In the genomic region with DNA sequence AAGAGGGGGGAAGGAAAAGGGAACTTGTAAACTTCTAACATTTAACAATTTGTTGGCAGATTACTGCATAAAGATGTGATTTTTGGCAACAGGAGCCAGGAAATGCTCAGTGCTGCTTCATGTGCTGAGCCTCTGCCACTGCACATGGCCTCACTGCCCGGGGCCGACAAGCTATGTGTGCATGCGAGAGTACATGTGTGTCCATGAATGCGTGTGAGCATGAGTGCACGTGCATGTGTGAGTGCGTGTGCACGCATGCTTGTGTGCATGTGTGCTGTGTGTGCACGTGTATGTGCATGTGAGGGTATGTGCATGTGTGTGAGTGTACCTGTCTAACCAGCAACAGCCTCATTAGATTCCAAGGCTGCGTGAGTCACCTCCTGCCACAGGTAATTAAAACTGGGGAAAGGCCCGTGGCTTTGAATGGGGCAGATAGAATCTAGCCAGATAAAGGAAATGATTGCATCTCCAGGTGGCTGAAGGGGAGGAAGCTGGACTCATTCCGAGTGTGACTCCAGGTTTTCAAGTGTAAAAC, we compare ENCODE assay signal across 18 cellular contexts. TPM values are rescaled to one million over a fixed set of nuclear protein-coding genes. Genes with fewer than 3 reads are reported as not detected.
DNase-seq lines count a peak whose midpoint lies in the region; ATAC-seq and TF ChIP-seq lines count a peak whose summit lies in the region.
"Had no signal": no experiment of that assay in that cellular context is flagged by ENCODE, and none has a peak within 500 bp of the region (broad histone marks: within the 10 kb centered on the region; RNA-seq: fewer than 3 reads in every experiment).

No MANE protein-coding gene starts in this region.

- TF ChIP-seq EP300 in ovary (IDR thresholded peaks at IDR 0.05) = no peak

- H3K27ac Mint-ChIP-seq in activated CD8-positive, alpha-beta memory T cell treated with anti-CD3 and anti-CD28 coated beads, Interleukin-2, amount 10 ng/mL, durations not matched to agents 7 days and 5 days = no peak overlapping the region
- H3K27ac Mint-ChIP-seq: activated naive CD8-positive, alpha-beta T cell; T-helper 2 cell treated with Interferon-gamma antibody and Interleukin-4, amounts not matched to agents 5 μg/mL and 100 μg/mL, for 36 hours had no signal

- no peaks in the 10 kb centered on the region for H3K9me3 Mint-ChIP-seq in activated CD8-positive, alpha-beta memory T cell treated with anti-CD3 and anti-CD28 coated beads, Interleukin-2, amount 10 ng/mL, durations not matched to agents 7 days and 5 days (ENCODE audit: low read depth)
- H3K9me3 Mint-ChIP-seq: T-helper 2 cell treated with Interferon-gamma antibody and Interleukin-4, amounts not matched to agents 5 μg/mL and 100 μg/mL, for 36 hours had no signal

- intact Hi-C loops in left ventricle myocardium inferior (cut with micrococcal nuclease) = no loop called here
- intact Hi-C loops in cardiac septum (cut with DNase I) = no loop called here
- intact Hi-C loops in ovary (cut with DNase I) = no loop called here

- H3K9me3 ChIP-seq in left ventricle myocardium inferior (replicated peaks) (peaks cover 16% of the 10 kb centered on the region), Peyer's patch (peaks cover 0 to under 1% (median 0%) of the 10 kb centered on the region in 4 donors), ovary (no peaks in the 10 kb centered on the region)
- H3K9me3 ChIP-seq: vagina had no signal

- CTCF ChIA-PET in activated CD8-positive, alpha-beta memory T cell treated with anti-CD3 and anti-CD28 coated beads, Interleukin-2, amount 10 ng/mL, durations not matched to agents 7 days and 5 days (lab: Charles Lee) = interaction anchor here (0.9 kb wide), 1 partner anchor 242 kb away, joined by 3 read pairs; no protein-coding TSS in a partner anchor

- no peak for ATAC-seq in activated CD8-positive, alpha-beta memory T cell treated with anti-CD3 and anti-CD28 coated beads, Interleukin-2, amount 10 ng/mL, durations not matched to agents 7 days and 5 days

- H3K27ac ChIP-seq in left ventricle myocardium inferior (replicated peaks) (no peak overlapping the region), Peyer's patch (no peak overlapping the region), ovary (no peak overlapping the region)
- H3K27ac ChIP-seq: vagina had no signal

- H3K27me3 ChIP-seq in left ventricle myocardium inferior (ENCODE audit: low read depth) (peaks cover 35% of the 10 kb centered on the region), Peyer's patch (peaks cover 0 to 3% of the 10 kb centered on the region in 2 donors), ovary (no peaks in the 10 kb centered on the region)
- H3K27me3 ChIP-seq: vagina had no signal

- H3K36me3 Mint-ChIP-seq in activated CD8-positive, alpha-beta memory T cell treated with anti-CD3 and anti-CD28 coated beads, Interleukin-2, amount 10 ng/mL, durations not matched to agents 7 days and 5 days = no peaks in the 10 kb centered on the region
- H3K36me3 Mint-ChIP-seq: activated naive CD8-positive, alpha-beta T cell had no signal

- no peaks in the 10 kb centered on the region for H3K4me1 Mint-ChIP-seq in activated CD8-positive, alpha-beta memory T cell treated with anti-CD3 and anti-CD28 coated beads, Interleukin-2, amount 10 ng/mL, durations not matched to agents 7 days and 5 days

- TF ChIP-seq POLR2A in Peyer's patch (IDR thresholded peaks at IDR 0.05) = no peak
- TF ChIP-seq POLR2A in ovary (IDR thresholded peaks at IDR 0.05) = no peak

- WGBS in ovary, 3 donors = 59 to 71% (median 66%) methylated on average over 11 of the region's 11 CpGs

- H3K4me3 ChIP-seq in left ventricle myocardium inferior = no peak overlapping the region
- H3K4me3 ChIP-seq in Peyer's patch = no peak overlapping the region
- H3K4me3 ChIP-seq in fibroblast of the aortic adventitia (ENCODE audit: low read depth, low read length) = no peak overlapping the region
- no peak overlapping the region for H3K4me3 ChIP-seq in ovary
- H3K4me3 ChIP-seq: vagina had no signal

- H3K4me1 ChIP-seq in left ventricle myocardium inferior = peaks cover 15% of the 10 kb centered on the region
- H3K4me1 ChIP-seq in Peyer's patch = no peaks in the 10 kb centered on the region
- no peaks in the 10 kb centered on the region for H3K4me1 ChIP-seq in ovary (ENCODE audit: insufficient read depth)

- peaks cover 10% of the 10 kb centered on the region for H3K27me3 Mint-ChIP-seq in activated CD8-positive, alpha-beta memory T cell treated with anti-CD3 and anti-CD28 coated beads, Interleukin-2, amount 10 ng/mL, durations not matched to agents 7 days and 5 days

- H3K4me3 Mint-ChIP-seq in activated CD8-positive, alpha-beta memory T cell treated with anti-CD3 and anti-CD28 coated beads, Interleukin-2, amount 10 ng/mL, durations not matched to agents 7 days and 5 days = no peak overlapping the region
- H3K4me3 Mint-ChIP-seq: activated naive CD8-positive, alpha-beta T cell; T-helper 2 cell treated with Interferon-gamma antibody and Interleukin-4, amounts not matched to agents 5 μg/mL and 100 μg/mL, for 36 hours had no signal

- DNase-seq in left ventricle myocardium inferior (no peak), cardiac septum (ENCODE audit: low spot score) (no peak), Peyer's patch (peak in 2 of 3 donors; percentile 53 to 64), fibroblast of the aortic adventitia (ENCODE audit: low read depth) (peak; percentile 27), ovary (no peak), NCI-H526 (lab: John Stamatoyannopoulos, UW) (no peak), iPS-NIHi11 (ENCODE audit: low spot score) (no peak)
- no peak for DNase-seq in activated CD8-positive, alpha-beta memory T cell treated with anti-CD3 and anti-CD28 coated beads, Interleukin-2, amount 10 ng/mL, durations not matched to agents 7 days and 5 days
- DNase-seq: cortex of kidney, IMR-90, kidney glomerular epithelial cell, NCI-H2081, OCI-M1 had no signal

- TF ChIP-seq CTCF in left ventricle myocardium inferior (IDR thresholded peaks at IDR 0.05; ENCODE audit: borderline replicate concordance) (peak; percentile 12), Peyer's patch (IDR thresholded peaks at IDR 0.05) (peak in 1 of 6 experiments; percentile 4), fibroblast of the aortic adventitia (IDR thresholded peaks at IDR 0.05; ENCODE audit: insufficient read depth, low read length) (peak; percentile 34), ovary (IDR thresholded peaks at IDR 0.05) (no peak)

- H3K36me3 ChIP-seq in left ventricle myocardium inferior = no peaks in the 10 kb centered on the region
- no peaks in the 10 kb centered on the region for H3K36me3 ChIP-seq in Peyer's patch
- no peaks in the 10 kb centered on the region for H3K36me3 ChIP-seq in ovary
- H3K36me3 ChIP-seq: vagina had no signal

RNA-seq across cellular contexts. Expression of a gene that starts 41.4 kb away (rescaled TPM):
- total RNA-seq in left ventricle myocardium inferior (3.3 TPM), cardiac septum (not detected), Peyer's patch (under 1 TPM in 1 of 4 donors, not detected in 3; 0.47 TPM), fibroblast of the aortic adventitia (ENCODE audit: low replicate concordance) (0.08 TPM in 1 of 2 replicates, not detected in the other), ovary (under 1 TPM in 3 of 7 donors, not detected in 4; 0.10 to 0.27 (median 0.11) TPM)
- total RNA-seq in activated CD8-positive, alpha-beta memory T cell treated with anti-CD3 and anti-CD28 coated beads, Interleukin-2, amount 10 ng/mL, durations not matched to agents 7 days and 5 days = not detected
- under 1 TPM; 0.07 to 0.13 TPM for polyA plus RNA-seq in ovary
- total RNA-seq: activated CD8-positive, alpha-beta memory T cell treated with anti-CD3 and anti-CD28 coated beads for 36 hours; G401; IMR-90; vagina had no signal
- polyA plus RNA-seq: IMR-90 had no signal

RNA-seq across cellular contexts. Expression of a gene that starts 48.9 kb away (rescaled TPM):
- total RNA-seq in left ventricle myocardium inferior = 78.2 TPM
- total RNA-seq in cardiac septum = 69.7 TPM
- 100 to 1,000 TPM in 2 of 4 donors, 10 to 100 TPM in 2; 68.8 to 116 (median 95.1) TPM for total RNA-seq in Peyer's patch
- total RNA-seq in fibroblast of the aortic adventitia (ENCODE audit: low replicate concordance) = 64.2 and 96.3 TPM in 2 replicates
- total RNA-seq in activated CD8-positive, alpha-beta memory T cell treated with anti-CD3 and anti-CD28 coated beads, Interleukin-2, amount 10 ng/mL, durations not matched to agents 7 days and 5 days = 100 to 1,000 TPM; 103 to 121 TPM
- total RNA-seq in ovary = 10 to 100 TPM; 47.0 to 84.9 (median 71.7) TPM
- polyA plus RNA-seq in ovary = 10 to 100 TPM; 31.3 to 59.5 TPM

RNA-seq across cellular contexts. Expression of a gene that starts 55.8 kb away (rescaled TPM):
- total RNA-seq in left ventricle myocardium inferior (not detected), cardiac septum (not detected), Peyer's patch (not detected), fibroblast of the aortic adventitia (ENCODE audit: low replicate concordance) (not detected in 2 replicates), ovary (not detected)
- total RNA-seq in activated CD8-positive, alpha-beta memory T cell treated with anti-CD3 and anti-CD28 coated beads, Interleukin-2, amount 10 ng/mL, durations not matched to agents 7 days and 5 days = not detected
- polyA plus RNA-seq in ovary = not detected
- total RNA-seq: activated CD8-positive, alpha-beta memory T cell treated with anti-CD3 and anti-CD28 coated beads for 36 hours; G401; IMR-90; vagina had no signal
- polyA plus RNA-seq: IMR-90 had no signal

Comparison
In these comparisons a context has a peak if more than half of its experiments do, and no peak if none do; other contexts are left out.
1. DNase-seq: peak in Peyer's patch (2 of 3) and fibroblast of the aortic adventitia (single experiment); none in left ventricle myocardium inferior (single experiment), cardiac septum (single experiment), activated CD8-positive, alpha-beta memory T cell treated with anti-CD3 and anti-CD28 coated beads, Interleukin-2, amount 10 ng/mL, durations not matched to agents 7 days and 5 days (single experiment), ovary (0 of 5), NCI-H526 (0 of 2) and iPS-NIHi11 (single experiment).
2. CTCF ChIP-seq: peak in left ventricle myocardium inferior (single experiment) and fibroblast of the aortic adventitia (single experiment); none in ovary (0 of 3).